Comparison of ENCODE assay signal across 19 cellular contexts in genomic region chr6:157606516-157606915, GRCh38.
DNase-seq lines count a peak whose midpoint lies in the region; ATAC-seq and TF ChIP-seq lines count a peak whose summit lies in the region.
"Had no signal": no experiment of that assay in that cellular context is flagged by ENCODE, and none has a peak within 500 bp of the region (broad histone marks: within the 10 kb centered on the region; RNA-seq: fewer than 3 reads in every experiment).

No MANE protein-coding gene starts in this region.

- CTCF ChIA-PET in WTC11 (lab: Charles Lee), result interaction anchor here (1.4 kb wide), 1 partner anchor 9 kb away, joined by 3 read pairs; no protein-coding TSS in a partner anchor
- CTCF ChIA-PET in activated naive CD4-positive, alpha-beta T cell treated with anti-CD3 and anti-CD28 coated beads for 36 hours (lab: Charles Lee), result interaction anchor here (0.6 to 1.5 kb wide), 3 partner anchors 9 to 403 kb away, joined by 3 read pairs; no protein-coding TSS in a partner anchor

- POLR2A ChIA-PET in WTC11 (lab: Charles Lee), result no interaction called here
- POLR2A ChIA-PET in naive thymus-derived CD8-positive, alpha-beta T cell (lab: Charles Lee), result no interaction called here

- no peaks in the 10 kb centered on the region for H3K36me3 Mint-ChIP-seq in natural killer cell treated with Interleukin-12 subunit alpha and Interleukin-12 subunit beta and Interleukin-15 and Interleukin-18, amount 100 ng/mL, for 72 hours
- H3K36me3 Mint-ChIP-seq in natural killer cell (no peaks in the 10 kb centered on the region), WTC11 (peaks cover 6% of the 10 kb centered on the region)
- H3K36me3 Mint-ChIP-seq in activated naive CD4-positive, alpha-beta T cell treated with anti-CD3 and anti-CD28 coated beads for 36 hours (ENCODE audit: low read depth), result no peaks in the 10 kb centered on the region
- H3K36me3 Mint-ChIP-seq in naive thymus-derived CD8-positive, alpha-beta T cell, result no peaks in the 10 kb centered on the region

- H3K9me3 Mint-ChIP-seq in natural killer cell treated with Interleukin-12 subunit alpha and Interleukin-12 subunit beta and Interleukin-15 and Interleukin-18, amount 100 ng/mL, for 72 hours, result no peaks in the 10 kb centered on the region
- H3K9me3 Mint-ChIP-seq in natural killer cell (no peaks in the 10 kb centered on the region), WTC11 (no peaks in the 10 kb centered on the region)
- H3K9me3 Mint-ChIP-seq in activated naive CD4-positive, alpha-beta T cell treated with anti-CD3 and anti-CD28 coated beads for 36 hours, result no peaks in the 10 kb centered on the region
- no peaks in the 10 kb centered on the region for H3K9me3 Mint-ChIP-seq in naive thymus-derived CD8-positive, alpha-beta T cell
- H3K9me3 Mint-ChIP-seq: CD14-positive monocyte had no signal

- peaks cover 3 to 4% of the 10 kb centered on the region in 2 donors for H3K4me1 Mint-ChIP-seq in natural killer cell treated with Interleukin-12 subunit alpha and Interleukin-12 subunit beta and Interleukin-15 and Interleukin-18, amount 100 ng/mL, for 72 hours (ENCODE audit: low read depth in 2 of 2)
- peaks cover 9 to 10% of the 10 kb centered on the region in 2 donors for H3K4me1 Mint-ChIP-seq in natural killer cell
- H3K4me1 Mint-ChIP-seq in WTC11, result peaks cover 50% of the 10 kb centered on the region
- no peaks in the 10 kb centered on the region for H3K4me1 Mint-ChIP-seq in activated naive CD4-positive, alpha-beta T cell treated with anti-CD3 and anti-CD28 coated beads for 36 hours (ENCODE audit: low read depth)
- H3K4me1 Mint-ChIP-seq in naive thymus-derived CD8-positive, alpha-beta T cell, result peaks cover 0 to 18% (median 4%) of the 10 kb centered on the region in 4 donors

- no peak overlapping the region for H3K27ac Mint-ChIP-seq in natural killer cell treated with Interleukin-12 subunit alpha and Interleukin-12 subunit beta and Interleukin-15 and Interleukin-18, amount 100 ng/mL, for 72 hours
- H3K27ac Mint-ChIP-seq in natural killer cell (no peak overlapping the region), WTC11 (peak overlapping the region; percentile 87)
- no peak overlapping the region for H3K27ac Mint-ChIP-seq in activated naive CD4-positive, alpha-beta T cell treated with anti-CD3 and anti-CD28 coated beads for 36 hours
- H3K27ac Mint-ChIP-seq in naive thymus-derived CD8-positive, alpha-beta T cell, result no peak overlapping the region

- peak; percentile 37 for DNase-seq in natural killer cell treated with Interleukin-12 subunit alpha and Interleukin-12 subunit beta and Interleukin-15 and Interleukin-18, amount 100 ng/mL, for 72 hours (ENCODE audit: low spot score)
- DNase-seq in natural killer cell, result no peak
- DNase-seq in WTC11 (ENCODE audit: low spot score), result no peak
- DNase-seq in mesenteric fat pad (ENCODE audit: low spot score), result peak; percentile 71
- DNase-seq in activated naive CD4-positive, alpha-beta T cell treated with anti-CD3 and anti-CD28 coated beads for 36 hours, result no peak
- no peak for DNase-seq in naive thymus-derived CD8-positive, alpha-beta T cell
- no peak for DNase-seq in activated CD8-positive, alpha-beta memory T cell treated with anti-CD3 and anti-CD28 coated beads for 24 hours
- DNase-seq: AML-193; EL; GF-D8; HCEC 1CT; NCI-H1105; NCI-H146; NCI-H2029 treated with DMSO at 0.1 percent for 48 hours; NCI-H226; NCI-H774; NK-92 treated with Interleukin-12 subunit alpha and Interleukin-12 subunit beta, amount 100 ng/mL, for 24 hours had no signal

- H3K27me3 Mint-ChIP-seq in natural killer cell treated with Interleukin-12 subunit alpha and Interleukin-12 subunit beta and Interleukin-15 and Interleukin-18, amount 100 ng/mL, for 72 hours, result no peaks in the 10 kb centered on the region
- no peaks in the 10 kb centered on the region for H3K27me3 Mint-ChIP-seq in natural killer cell (ENCODE audit: low read depth in 2 of 2)
- peaks cover 8% of the 10 kb centered on the region for H3K27me3 Mint-ChIP-seq in WTC11 (ENCODE audit: low read depth)
- H3K27me3 Mint-ChIP-seq in activated naive CD4-positive, alpha-beta T cell treated with anti-CD3 and anti-CD28 coated beads for 36 hours (ENCODE audit: low read depth), result no peaks in the 10 kb centered on the region
- peaks cover 0 to 4% (median 0%) of the 10 kb centered on the region in 5 donors for H3K27me3 Mint-ChIP-seq in naive thymus-derived CD8-positive, alpha-beta T cell

- intact Hi-C loops in natural killer cell (cut with micrococcal nuclease), result no loop called here
- intact Hi-C loops in activated naive CD4-positive, alpha-beta T cell treated with anti-CD3 and anti-CD28 coated beads for 36 hours (cut with micrococcal nuclease), result no loop called here

- H3K4me3 Mint-ChIP-seq in natural killer cell treated with Interleukin-12 subunit alpha and Interleukin-12 subunit beta and Interleukin-15 and Interleukin-18, amount 100 ng/mL, for 72 hours, result no peak overlapping the region
- H3K4me3 Mint-ChIP-seq in natural killer cell (no peak overlapping the region), WTC11 (no peak overlapping the region)
- no peak overlapping the region for H3K4me3 Mint-ChIP-seq in activated naive CD4-positive, alpha-beta T cell treated with anti-CD3 and anti-CD28 coated beads for 36 hours
- H3K4me3 Mint-ChIP-seq in naive thymus-derived CD8-positive, alpha-beta T cell, result no peak overlapping the region

- TF ChIP-seq CTCF in natural killer cell (IDR thresholded peaks at IDR 0.05), result no peak
- TF ChIP-seq CTCF in WTC11 (IDR thresholded peaks at IDR 0.05), result no peak

- ATAC-seq in natural killer cell treated with Interleukin-12 subunit alpha and Interleukin-12 subunit beta and Interleukin-15 and Interleukin-18, amount 100 ng/mL, for 72 hours, result no peak
- ATAC-seq in natural killer cell, result no peak
- ATAC-seq in WTC11, result no peak
- no peak for ATAC-seq in SK-N-SH treated with all-trans-retinoic acid at 6 μM for 48 hours
- ATAC-seq in naive thymus-derived CD8-positive, alpha-beta T cell, result no peak

TF ChIP-seq in WTC11, 78 proteins besides CTCF, POLR2A, EP300 and RAD21:
- TF ChIP-seq CREB1 (CRISPR knock-in tag; IDR thresholded peaks at IDR 0.05), result no peak

TF ChIP-seq in SK-N-SH treated with all-trans-retinoic acid at 6 μM for 48 hours, 23 proteins besides CTCF, POLR2A, EP300 and RAD21:
- TF ChIP-seq TCF4 (CRISPR knock-in tag; IDR thresholded peaks at IDR 0.05; ENCODE audit: borderline replicate concordance) (no peak), ZFP30 (CRISPR knock-in tag; IDR thresholded peaks at IDR 0.05) (no peak)

Comparison
In these comparisons a context has a peak if more than half of its experiments do, and no peak if none do; other contexts are left out.
1. DNase-seq: peak in natural killer cell treated with Interleukin-12 subunit alpha and Interleukin-12 subunit beta and Interleukin-15 and Interleukin-18, amount 100 ng/mL, for 72 hours (single experiment) and mesenteric fat pad (single experiment); none in natural killer cell (single experiment), WTC11 (single experiment), activated naive CD4-positive, alpha-beta T cell treated with anti-CD3 and anti-CD28 coated beads for 36 hours (single experiment), naive thymus-derived CD8-positive, alpha-beta T cell (0 of 10) and activated CD8-positive, alpha-beta memory T cell treated with anti-CD3 and anti-CD28 coated beads for 24 hours (single experiment).